Comparison of ENCODE assay signal across 1 cellular context in the genomic region with DNA sequence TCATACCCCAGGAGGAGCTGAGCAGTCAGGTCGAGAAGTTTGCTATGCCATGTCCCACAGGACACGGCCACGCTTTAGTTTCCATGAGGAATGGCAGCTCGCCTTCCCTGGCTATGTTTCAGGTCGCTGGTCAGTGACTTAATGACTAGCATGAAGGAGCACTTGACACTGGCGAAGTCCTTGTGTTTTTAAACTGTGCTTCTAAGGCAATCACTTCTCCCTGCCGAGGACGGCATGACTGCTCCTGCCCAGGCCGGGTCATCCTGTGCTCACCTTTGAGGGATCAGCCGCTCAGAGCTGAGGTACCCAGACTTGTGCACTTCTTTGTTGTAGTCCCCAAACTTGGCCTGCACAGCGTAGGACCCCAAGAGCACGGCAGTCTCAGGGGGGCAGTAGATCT.
TF ChIP-seq lines count a peak whose summit lies in the region.

No MANE protein-coding gene starts in this region.

TF ChIP-seq in HCT116, 20 proteins besides CTCF, POLR2A, EP300 and RAD21:
- TF ChIP-seq FOSL1 (IDR thresholded peaks at IDR 0.05; ENCODE audit: low read depth) = no peak
- no peak for TF ChIP-seq MAX (IDR thresholded peaks at IDR 0.05)
